In the genomic region with DNA sequence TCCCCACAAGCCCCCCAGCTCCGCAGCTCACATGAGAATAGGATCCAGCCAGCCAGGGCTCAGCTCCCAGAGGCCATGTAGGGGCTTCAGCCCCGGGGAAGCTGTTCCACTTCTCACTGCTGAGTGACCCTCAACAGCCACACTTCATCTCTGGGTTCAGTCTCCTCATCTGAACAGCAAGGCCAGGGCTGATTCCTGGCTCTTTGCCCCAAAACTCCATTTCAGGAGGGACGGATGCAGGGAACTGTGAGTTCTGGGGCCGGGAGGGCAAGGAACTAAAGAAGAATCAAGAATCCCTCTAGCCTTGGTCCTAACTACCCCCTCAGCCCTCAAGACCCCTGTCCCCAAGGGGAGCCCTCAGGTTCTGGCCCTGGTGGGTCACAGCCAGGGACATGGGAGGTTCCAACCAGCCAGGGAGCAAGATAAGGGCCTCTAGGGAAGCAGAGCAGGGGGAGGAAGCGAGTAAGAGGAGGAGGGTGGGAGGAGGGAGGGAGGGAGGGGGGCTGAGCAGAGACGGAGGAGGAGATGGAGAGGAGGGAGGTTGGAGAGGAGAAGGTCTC, we compare ENCODE assay signal across 1 cellular context.
A peak's percentile ranks its signal among the peaks of the same experiment; 100 is the strongest.
TF ChIP-seq lines count a peak whose summit lies in the region.

No MANE protein-coding gene starts in this region.

TF ChIP-seq in K562, 482 proteins besides CTCF, POLR2A, EP300 and RAD21 (continued from another document):
- peak; percentile 34; the same call in 1 of the 2 replicates for TF ChIP-seq GATAD2A (IDR thresholded peaks at IDR 0.05)
- no peak for TF ChIP-seq MCM7 (IDR thresholded peaks at IDR 0.05)
- TF ChIP-seq, protein P1, sequence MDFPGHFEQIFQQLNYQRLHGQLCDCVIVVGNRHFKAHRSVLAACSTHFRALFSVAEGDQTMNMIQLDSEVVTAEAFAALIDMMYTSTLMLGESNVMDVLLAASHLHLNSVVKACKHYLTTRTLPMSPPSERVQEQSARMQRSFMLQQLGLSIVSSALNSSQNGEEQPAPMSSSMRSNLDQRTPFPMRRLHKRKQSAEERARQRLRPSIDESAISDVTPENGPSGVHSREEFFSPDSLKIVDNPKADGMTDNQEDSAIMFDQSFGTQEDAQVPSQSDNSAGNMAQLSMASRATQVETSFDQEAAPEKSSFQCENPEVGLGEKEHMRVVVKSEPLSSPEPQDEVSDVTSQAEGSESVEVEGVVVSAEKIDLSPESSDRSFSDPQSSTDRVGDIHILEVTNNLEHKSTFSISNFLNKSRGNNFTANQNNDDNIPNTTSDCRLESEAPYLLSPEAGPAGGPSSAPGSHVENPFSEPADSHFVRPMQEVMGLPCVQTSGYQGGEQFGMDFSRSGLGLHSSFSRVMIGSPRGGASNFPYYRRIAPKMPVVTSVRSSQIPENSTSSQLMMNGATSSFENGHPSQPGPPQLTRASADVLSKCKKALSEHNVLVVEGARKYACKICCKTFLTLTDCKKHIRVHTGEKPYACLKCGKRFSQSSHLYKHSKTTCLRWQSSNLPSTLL (IDR thresholded peaks at IDR 0.05), result no peak
- TF ChIP-seq MCM5 (IDR thresholded peaks at IDR 0.05; ENCODE audit: low read depth), result no peak
- 0 out of 2 replicates have a peak, but pooled peaks have one; percentile 18 for TF ChIP-seq ZKSCAN8 (CRISPR knock-in tag; IDR thresholded peaks at IDR 0.05)
- TF ChIP-seq CREM (IDR thresholded peaks at IDR 0.05; ENCODE audit: low read depth), result 0 out of 2 replicates have a peak, but pooled peaks have one; percentile 12
- no peak for TF ChIP-seq POLR2AphosphoS2 (IDR thresholded peaks at IDR 0.05; ENCODE audit: low read length)
- peak in 1 of 2 experiments; percentile 65; a peak in 2 of 4 replicates for TF ChIP-seq MAZ (CRISPR knock-in tag; conservative IDR thresholded peaks at IDR 0.05 in 1 of 2, IDR thresholded peaks at IDR 0.05 in 1 of 2)
- TF ChIP-seq, protein P2, sequence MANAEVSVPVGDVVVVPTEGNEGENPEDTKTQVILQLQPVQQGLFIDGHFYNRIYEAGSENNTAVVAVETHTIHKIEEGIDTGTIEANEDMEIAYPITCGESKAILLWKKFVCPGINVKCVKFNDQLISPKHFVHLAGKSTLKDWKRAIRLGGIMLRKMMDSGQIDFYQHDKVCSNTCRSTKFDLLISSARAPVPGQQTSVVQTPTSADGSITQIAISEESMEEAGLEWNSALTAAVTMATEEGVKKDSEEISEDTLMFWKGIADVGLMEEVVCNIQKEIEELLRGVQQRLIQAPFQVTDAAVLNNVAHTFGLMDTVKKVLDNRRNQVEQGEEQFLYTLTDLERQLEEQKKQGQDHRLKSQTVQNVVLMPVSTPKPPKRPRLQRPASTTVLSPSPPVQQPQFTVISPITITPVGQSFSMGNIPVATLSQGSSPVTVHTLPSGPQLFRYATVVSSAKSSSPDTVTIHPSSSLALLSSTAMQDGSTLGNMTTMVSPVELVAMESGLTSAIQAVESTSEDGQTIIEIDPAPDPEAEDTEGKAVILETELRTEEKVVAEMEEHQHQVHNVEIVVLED (CRISPR knock-in tag; IDR thresholded peaks at IDR 0.05), result no peak
- no peak for TF ChIP-seq CAMTA2 (CRISPR knock-in tag; conservative IDR thresholded peaks at IDR 0.05)
- TF ChIP-seq ELF2 (CRISPR knock-in tag; IDR thresholded peaks at IDR 0.05), result 0 out of 2 replicates have a peak, but pooled peaks have one; percentile 23
- no peak for TF ChIP-seq TCF7L2 (IDR thresholded peaks at IDR 0.05; ENCODE audit: low read depth, low read length)
- peak; percentile 49; the same call in 1 of the 2 replicates for TF ChIP-seq SPI1 (IDR thresholded peaks at IDR 0.05; ENCODE audit: borderline replicate concordance, low read depth, low read length)
- TF ChIP-seq ZFP30 (CRISPR knock-in tag; IDR thresholded peaks at IDR 0.05; ENCODE audit: borderline replicate concordance), result no peak
- TF ChIP-seq ETV6 (IDR thresholded peaks at IDR 0.05; ENCODE audit: borderline replicate concordance in 1 of 2, low read depth in 2 of 2, low read length in 1 of 2), result no peak
- no peak for TF ChIP-seq ETV6 (CRISPR knock-in tag; IDR thresholded peaks at IDR 0.05; ENCODE audit: borderline replicate concordance)
- TF ChIP-seq GATA2 (CRISPR knock-in tag; IDR thresholded peaks at IDR 0.05), result peak; percentile 30; the same call in 1 of the 2 replicates
- TF ChIP-seq, protein P3, sequence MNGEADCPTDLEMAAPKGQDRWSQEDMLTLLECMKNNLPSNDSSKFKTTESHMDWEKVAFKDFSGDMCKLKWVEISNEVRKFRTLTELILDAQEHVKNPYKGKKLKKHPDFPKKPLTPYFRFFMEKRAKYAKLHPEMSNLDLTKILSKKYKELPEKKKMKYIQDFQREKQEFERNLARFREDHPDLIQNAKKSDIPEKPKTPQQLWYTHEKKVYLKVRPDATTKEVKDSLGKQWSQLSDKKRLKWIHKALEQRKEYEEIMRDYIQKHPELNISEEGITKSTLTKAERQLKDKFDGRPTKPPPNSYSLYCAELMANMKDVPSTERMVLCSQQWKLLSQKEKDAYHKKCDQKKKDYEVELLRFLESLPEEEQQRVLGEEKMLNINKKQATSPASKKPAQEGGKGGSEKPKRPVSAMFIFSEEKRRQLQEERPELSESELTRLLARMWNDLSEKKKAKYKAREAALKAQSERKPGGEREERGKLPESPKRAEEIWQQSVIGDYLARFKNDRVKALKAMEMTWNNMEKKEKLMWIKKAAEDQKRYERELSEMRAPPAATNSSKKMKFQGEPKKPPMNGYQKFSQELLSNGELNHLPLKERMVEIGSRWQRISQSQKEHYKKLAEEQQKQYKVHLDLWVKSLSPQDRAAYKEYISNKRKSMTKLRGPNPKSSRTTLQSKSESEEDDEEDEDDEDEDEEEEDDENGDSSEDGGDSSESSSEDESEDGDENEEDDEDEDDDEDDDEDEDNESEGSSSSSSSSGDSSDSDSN (IDR thresholded peaks at IDR 0.05; ENCODE audit: borderline replicate concordance in 1 of 2, low read depth in 2 of 2, low read length in 2 of 2), result 0 out of 4 replicates have a peak, but pooled peaks of 1 of the 2 experiments have one; percentile 13
- TF ChIP-seq, protein P4, sequence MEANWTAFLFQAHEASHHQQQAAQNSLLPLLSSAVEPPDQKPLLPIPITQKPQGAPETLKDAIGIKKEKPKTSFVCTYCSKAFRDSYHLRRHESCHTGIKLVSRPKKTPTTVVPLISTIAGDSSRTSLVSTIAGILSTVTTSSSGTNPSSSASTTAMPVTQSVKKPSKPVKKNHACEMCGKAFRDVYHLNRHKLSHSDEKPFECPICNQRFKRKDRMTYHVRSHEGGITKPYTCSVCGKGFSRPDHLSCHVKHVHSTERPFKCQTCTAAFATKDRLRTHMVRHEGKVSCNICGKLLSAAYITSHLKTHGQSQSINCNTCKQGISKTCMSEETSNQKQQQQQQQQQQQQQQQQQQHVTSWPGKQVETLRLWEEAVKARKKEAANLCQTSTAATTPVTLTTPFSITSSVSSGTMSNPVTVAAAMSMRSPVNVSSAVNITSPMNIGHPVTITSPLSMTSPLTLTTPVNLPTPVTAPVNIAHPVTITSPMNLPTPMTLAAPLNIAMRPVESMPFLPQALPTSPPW (CRISPR knock-in tag; IDR thresholded peaks at IDR 0.05), result peak; percentile 97
- no peak for TF ChIP-seq ZNF696 (CRISPR knock-in tag; conservative IDR thresholded peaks at IDR 0.05)
- TF ChIP-seq TFAM (CRISPR knock-in tag; conservative IDR thresholded peaks at IDR 0.05), result no peak
- TF ChIP-seq KAT7 (CRISPR knock-in tag; IDR thresholded peaks at IDR 0.05; ENCODE audit: borderline replicate concordance), result no peak
- peak; percentile 10; the same call in 1 of the 2 replicates for TF ChIP-seq LEF1 (IDR thresholded peaks at IDR 0.05)
- no peak for TF ChIP-seq BRF1 (IDR thresholded peaks at IDR 0.05; ENCODE audit: borderline replicate concordance, extremely low read depth, insufficient read length)
- TF ChIP-seq ZNF668 (CRISPR knock-in tag; IDR thresholded peaks at IDR 0.05), result 0 out of 2 replicates have a peak, but pooled peaks have one; percentile 15
- no peak for TF ChIP-seq DNMT1 (IDR thresholded peaks at IDR 0.05)
- TF ChIP-seq RCOR1 (IDR thresholded peaks at IDR 0.05; ENCODE audit: borderline replicate concordance in 1 of 2, low read depth in 2 of 2, low read length in 2 of 2), result peak in 1 of 2 experiments; percentile 49; a peak in 1 of 4 replicates
- TF ChIP-seq TCF3 (CRISPR knock-in tag; IDR thresholded peaks at IDR 0.05), result 0 out of 2 replicates have a peak, but pooled peaks have one; percentile 9
- TF ChIP-seq MAFG (tag; conservative IDR thresholded peaks at IDR 0.05), result no peak
- TF ChIP-seq DPF2 (IDR thresholded peaks at IDR 0.05), result peak; percentile 65
- TF ChIP-seq, protein P5, sequence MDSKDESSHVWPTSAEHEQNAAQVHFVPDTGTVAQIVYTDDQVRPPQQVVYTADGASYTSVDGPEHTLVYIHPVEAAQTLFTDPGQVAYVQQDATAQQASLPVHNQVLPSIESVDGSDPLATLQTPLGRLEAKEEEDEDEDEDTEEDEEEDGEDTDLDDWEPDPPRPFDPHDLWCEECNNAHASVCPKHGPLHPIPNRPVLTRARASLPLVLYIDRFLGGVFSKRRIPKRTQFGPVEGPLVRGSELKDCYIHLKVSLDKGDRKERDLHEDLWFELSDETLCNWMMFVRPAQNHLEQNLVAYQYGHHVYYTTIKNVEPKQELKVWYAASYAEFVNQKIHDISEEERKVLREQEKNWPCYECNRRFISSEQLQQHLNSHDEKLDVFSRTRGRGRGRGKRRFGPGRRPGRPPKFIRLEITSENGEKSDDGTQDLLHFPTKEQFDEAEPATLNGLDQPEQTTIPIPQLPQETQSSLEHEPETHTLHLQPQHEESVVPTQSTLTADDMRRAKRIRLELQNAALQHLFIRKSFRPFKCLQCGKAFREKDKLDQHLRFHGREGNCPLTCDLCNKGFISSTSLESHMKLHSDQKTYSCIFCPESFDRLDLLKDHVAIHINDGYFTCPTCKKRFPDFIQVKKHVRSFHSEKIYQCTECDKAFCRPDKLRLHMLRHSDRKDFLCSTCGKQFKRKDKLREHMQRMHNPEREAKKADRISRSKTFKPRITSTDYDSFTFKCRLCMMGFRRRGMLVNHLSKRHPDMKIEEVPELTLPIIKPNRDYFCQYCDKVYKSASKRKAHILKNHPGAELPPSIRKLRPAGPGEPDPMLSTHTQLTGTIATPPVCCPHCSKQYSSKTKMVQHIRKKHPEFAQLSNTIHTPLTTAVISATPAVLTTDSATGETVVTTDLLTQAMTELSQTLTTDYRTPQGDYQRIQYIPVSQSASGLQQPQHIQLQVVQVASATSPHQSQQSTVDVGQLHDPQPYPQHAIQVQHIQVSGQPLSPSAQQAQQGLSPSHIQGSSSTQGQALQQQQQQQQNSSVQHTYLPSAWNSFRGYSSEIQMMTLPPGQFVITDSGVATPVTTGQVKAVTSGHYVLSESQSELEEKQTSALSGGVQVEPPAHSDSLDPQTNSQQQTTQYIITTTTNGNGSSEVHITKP (IDR thresholded peaks at IDR 0.05; ENCODE audit: partially characterized antibody), result peak; percentile 65
- 0 out of 2 replicates have a peak, but pooled peaks have one; percentile 32 for TF ChIP-seq ZNF766 (CRISPR knock-in tag; conservative IDR thresholded peaks at IDR 0.05)
- TF ChIP-seq SREBF2 (CRISPR knock-in tag; IDR thresholded peaks at IDR 0.05), result no peak
- TF ChIP-seq POLR3G (IDR thresholded peaks at IDR 0.05; ENCODE audit: extremely low read depth, insufficient read length, insufficient replicate concordance), result no peak
